ENCODE assay signal across 8 cellular contexts in the genomic region with DNA sequence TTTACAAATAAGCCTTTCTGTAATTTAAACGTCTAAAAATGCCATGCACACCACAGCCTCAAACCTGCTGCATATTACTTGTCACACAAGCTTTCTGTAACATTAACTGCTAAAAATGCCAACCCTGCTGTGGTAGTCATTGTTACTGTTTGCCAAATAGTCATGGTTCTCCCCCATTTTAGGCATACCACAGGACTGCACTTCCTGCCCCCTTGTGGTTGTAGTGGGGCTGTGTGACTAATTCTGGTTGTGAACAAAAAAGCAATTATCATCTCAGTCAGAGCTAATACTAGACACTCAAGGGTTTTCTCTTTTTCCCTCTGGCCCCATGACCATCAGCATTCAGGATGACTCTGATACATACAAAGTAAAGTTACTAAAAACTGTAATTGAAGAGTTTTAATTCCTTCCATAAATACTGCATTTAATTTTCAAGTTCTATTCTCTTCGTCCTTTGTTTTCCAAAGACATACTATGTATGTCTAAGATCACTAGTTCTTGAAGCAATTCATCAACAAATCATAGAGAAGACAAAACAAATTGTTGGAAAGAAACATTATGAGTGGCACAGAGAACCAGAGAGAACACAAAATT. TPM values are rescaled to one million over a fixed set of nuclear protein-coding genes. Genes with fewer than 3 reads are reported as not detected.
DNase-seq lines count a peak whose midpoint lies in the region; ATAC-seq lines count a peak whose summit lies in the region.

No MANE protein-coding gene starts in this region.

- no peaks in the 10 kb centered on the region for H3K79me1 ChIP-seq in neuronal stem cell (ENCODE audit: low read depth, low read length)

- H3K9ac ChIP-seq in neuronal stem cell (ENCODE audit: low read depth, low read length, poor library complexity): no peak overlapping the region

- peaks cover 0 to 16% (median 2%) of the 10 kb centered on the region in 3 experiments for H3K27me3 ChIP-seq in neuronal stem cell (ENCODE audit: control insufficient read depth in 3 of 3, insufficient read depth in 3 of 3, low read depth in 1 of 3, low read length in 3 of 3)

- peak; percentile 75 for ATAC-seq in HG02870 (IDR thresholded peaks at IDR 0.05; ENCODE audit: unreplicated experiment)

- no peaks in the 10 kb centered on the region for H3K9me3 ChIP-seq in neuronal stem cell (replicated peaks in 1 of 2; ENCODE audit: control insufficient read depth in 2 of 2, insufficient read depth in 1 of 2, low read depth in 1 of 2, low read length in 2 of 2)

- no peak overlapping the region for H3K4ac ChIP-seq in neuronal stem cell (ENCODE audit: low read length)

- no peak overlapping the region for H3K27ac ChIP-seq in neuronal stem cell (replicated peaks; ENCODE audit: low read length)

- no peak overlapping the region for H4K8ac ChIP-seq in neuronal stem cell (ENCODE audit: low read depth, low read length)

- H3K4me1 ChIP-seq in neuronal stem cell (ENCODE audit: control insufficient read depth in 2 of 2, insufficient read depth in 1 of 2, low read depth in 1 of 2, low read length in 2 of 2): peaks cover 0 to 5% of the 10 kb centered on the region in 2 donors

- H2AFZ ChIP-seq in neuronal stem cell (ENCODE audit: low read length): no peak overlapping the region

- H4K91ac ChIP-seq in neuronal stem cell (ENCODE audit: low read depth, low read length, poor library complexity): no peak overlapping the region

- DNase-seq in ACHN: peak; percentile 72
- DNase-seq in GM04503 (ENCODE audit: low read depth): peak; percentile 27
- peak; percentile 41 for DNase-seq in NCI-H69 (lab: John Stamatoyannopoulos, UW)
- peak; percentile 0 to 21 for DNase-seq in dermis microvascular lymphatic vessel endothelial cell (ENCODE audit: low read depth in 2 of 2)
- DNase-seq in neuronal stem cell (ENCODE audit: low spot score): peak; percentile 32
- no peak for DNase-seq in DMS114 treated with DMSO at 0.1 percent for 48 hours (lab: John Stamatoyannopoulos, UW; ENCODE audit: unreplicated experiment)
- no peak for DNase-seq in activated effector memory CD4-positive, alpha-beta T cell treated with Interleukin-2 at 50 U/mL for 16 hours

- no CpG with 5 or more reads among the region's 2 CpGs for WGBS in neuronal stem cell (ENCODE audit: extremely low coverage in 2 of 2, insufficient read length in 2 of 2, insufficient replicate concordance in 1 of 2), 2 donors

- H2AK5ac ChIP-seq in neuronal stem cell (ENCODE audit: low read depth, low read length): no peak overlapping the region

- no peak overlapping the region for H3K18ac ChIP-seq in neuronal stem cell (ENCODE audit: low read length)

- no peak overlapping the region for H2BK12ac ChIP-seq in neuronal stem cell (ENCODE audit: low read length)

- no peak overlapping the region for H2BK120ac ChIP-seq in neuronal stem cell (ENCODE audit: low read depth, low read length)

- in situ Hi-C loops in ACHN (cut with HindIII; ENCODE audit: low pct_ligation_motif_present, low pct_unique_long_range_greater_than_20kb, low sequenced_read_pairs): no loop called here

- H3K36me3 ChIP-seq in neuronal stem cell (replicated peaks in 1 of 2; ENCODE audit: control insufficient read depth in 2 of 2, insufficient read depth in 2 of 2, low read length in 2 of 2): no peaks in the 10 kb centered on the region

- H2BK15ac ChIP-seq in neuronal stem cell (ENCODE audit: low read length): no peak overlapping the region

- H3K14ac ChIP-seq in neuronal stem cell (ENCODE audit: low read length): no peak overlapping the region

- no peak overlapping the region for H3K4me3 ChIP-seq in neuronal stem cell (ENCODE audit: low read length in 2 of 2)

- H3K23ac ChIP-seq in neuronal stem cell (ENCODE audit: low read depth, low read length, poor library complexity): no peak overlapping the region

- H3K4me2 ChIP-seq in neuronal stem cell (ENCODE audit: insufficient read depth, low read length, poor library complexity, severe bottlenecking): no peak overlapping the region

- no peak overlapping the region for H2BK5ac ChIP-seq in neuronal stem cell (ENCODE audit: low read length)

RNA-seq across cellular contexts. Expression of gene SLC35F4, which starts 5.7 kb away (rescaled TPM):
- total RNA-seq in dermis microvascular lymphatic vessel endothelial cell: not detected in 2 replicates
- polyA plus RNA-seq in neuronal stem cell (2013, experiment 1 of 2): 0.13 TPM
- 0.08 TPM for polyA plus RNA-seq in neuronal stem cell (2013, experiment 2 of 2)

Comparison
In these comparisons a context has a peak if more than half of its experiments do, and no peak if none do; other contexts are left out.
1. DNase-seq: peak in ACHN (single experiment), GM04503 (single experiment), NCI-H69 (single experiment), dermis microvascular lymphatic vessel endothelial cell (2 of 2) and neuronal stem cell (single experiment); none in DMS114 treated with DMSO at 0.1 percent for 48 hours (single experiment) and activated effector memory CD4-positive, alpha-beta T cell treated with Interleukin-2 at 50 U/mL for 16 hours (single experiment).